In the genomic region with DNA sequence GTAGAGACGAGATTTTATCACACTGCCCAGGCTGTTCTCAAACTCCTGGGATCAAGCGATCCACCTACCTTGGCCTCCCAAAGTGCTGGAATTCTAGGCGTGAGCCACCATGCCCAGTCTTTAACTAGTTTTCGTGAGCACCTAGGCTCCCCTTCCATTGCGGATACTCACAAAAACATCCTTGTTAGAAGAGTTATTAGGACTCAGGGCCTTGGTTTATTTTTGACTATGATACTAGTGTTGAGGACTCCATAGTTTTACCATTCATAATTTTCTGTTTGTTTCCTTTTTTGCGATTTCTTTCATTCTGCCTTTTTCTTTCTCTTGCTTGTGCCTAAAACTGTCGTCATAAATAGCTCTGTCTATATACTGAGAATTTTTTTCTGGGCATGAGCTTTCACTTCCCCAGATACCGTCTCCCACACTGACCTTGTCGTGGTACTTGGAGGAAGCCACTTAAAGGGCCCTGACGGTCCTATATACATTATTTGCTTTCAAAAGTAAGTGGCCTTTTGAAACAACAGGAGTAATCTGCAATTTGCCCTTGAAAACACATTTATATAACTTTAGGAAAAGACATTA, we compare ENCODE assay signal across 11 cellular contexts. TPM values are rescaled to one million over a fixed set of nuclear protein-coding genes. Genes with fewer than 3 reads are reported as not detected.
DNase-seq lines count a peak whose midpoint lies in the region; ATAC-seq, FAIRE-seq and TF ChIP-seq lines count a peak whose summit lies in the region.
"Had no signal": no experiment of that assay in that cellular context is flagged by ENCODE, and none has a peak within 500 bp of the region (broad histone marks: within the 10 kb centered on the region; RNA-seq: fewer than 3 reads in every experiment).

No MANE protein-coding gene starts in this region.

- H3K27ac ChIP-seq in astrocyte (ENCODE audit: low read depth, low read length): no peak overlapping the region
- no peak overlapping the region for H3K27ac ChIP-seq in WERI-Rb-1
- H3K27ac ChIP-seq: SJSA1 had no signal

- no peaks in the 10 kb centered on the region for H3K9me3 Mint-ChIP-seq in astrocyte (ENCODE audit: unreplicated experiment)

- H3K27me3 ChIP-seq in astrocyte (ENCODE audit: insufficient read depth, low read length) (no peaks in the 10 kb centered on the region), WERI-Rb-1 (ENCODE audit: insufficient read depth, low read depth, severe bottlenecking) (no peaks in the 10 kb centered on the region)
- H3K27me3 ChIP-seq: SJSA1 had no signal

- H3K9ac ChIP-seq in astrocyte (ENCODE audit: low read length): peak overlapping the region; percentile 13

- ATAC-seq in GM19467 (IDR thresholded peaks at IDR 0.05; ENCODE audit: unreplicated experiment) (peak; percentile 93), HG03159 (IDR thresholded peaks at IDR 0.05; ENCODE audit: unreplicated experiment) (peak; percentile 94)

- peaks cover 44% of the 10 kb centered on the region for H4K20me1 ChIP-seq in astrocyte (ENCODE audit: insufficient read depth, low read length)

- peak overlapping the region; percentile 55 for H3K27ac Mint-ChIP-seq in astrocyte (ENCODE audit: unreplicated experiment)

- H3K4me1 Mint-ChIP-seq in astrocyte (ENCODE audit: low read depth, unreplicated experiment): peaks cover 49% of the 10 kb centered on the region

- H3K4me2 ChIP-seq in astrocyte (ENCODE audit: low read length): peak overlapping the region; percentile 14

- TF ChIP-seq CTCF in GM12865 (IDR thresholded peaks at IDR 0.05; ENCODE audit: insufficient read depth, low read depth, low read length, missing control alignments) (no peak), astrocyte (IDR thresholded peaks at IDR 0.05; ENCODE audit: insufficient read depth, low read depth, low read length) (no peak), WERI-Rb-1 (IDR thresholded peaks at IDR 0.05; ENCODE audit: low read depth, low read length) (no peak)

- no peak for FAIRE-seq in astrocyte (lab: Jason Lieb, UNC)

- H3K36me3 ChIP-seq in astrocyte (ENCODE audit: insufficient read depth, low read length) (peaks cover 2% of the 10 kb centered on the region), WERI-Rb-1 (peaks cover 3% of the 10 kb centered on the region)

- no peak overlapping the region for H2AFZ ChIP-seq in astrocyte (ENCODE audit: low read depth, low read length)

- H3K4me1 ChIP-seq in astrocyte (ENCODE audit: insufficient read depth, low read length): peaks cover 32% of the 10 kb centered on the region

- H3K4me3 ChIP-seq in GM12865 (ENCODE audit: low read depth, low read length) (no peak overlapping the region), astrocyte (ENCODE audit: insufficient read depth, low read depth, low read length) (no peak overlapping the region), WERI-Rb-1 (ENCODE audit: low read depth, low read length) (no peak overlapping the region)
- H3K4me3 ChIP-seq: SJSA1 had no signal

- peaks cover 100% of the 10 kb centered on the region for H3K79me2 ChIP-seq in astrocyte (ENCODE audit: insufficient read depth, low read length)

- DNase-seq in GM12865 (ENCODE audit: low read depth): peak; percentile 78
- no peak for DNase-seq in astrocyte (ENCODE audit: low read depth)
- no peak for DNase-seq in WERI-Rb-1
- DNase-seq in NAMALWA (ENCODE audit: low spot score): no peak
- no peak for DNase-seq in NCI-H1436 (lab: John Stamatoyannopoulos, UW)
- no peak for DNase-seq in COR-L47 (lab: John Stamatoyannopoulos, UW)
- DNase-seq: activated gamma-delta T cell, erythroblast had no signal

- peak overlapping the region; percentile 71 for H3K4me3 Mint-ChIP-seq in astrocyte (ENCODE audit: unreplicated experiment)

- H3K27me3 Mint-ChIP-seq in astrocyte (ENCODE audit: low read depth, unreplicated experiment): no peaks in the 10 kb centered on the region

- H3K9me3 ChIP-seq in astrocyte (ENCODE audit: insufficient read depth, low read depth, low read length) (no peaks in the 10 kb centered on the region), WERI-Rb-1 (ENCODE audit: severe bottlenecking) (no peaks in the 10 kb centered on the region)
- H3K9me3 ChIP-seq: SJSA1 had no signal

- peaks cover 14% of the 10 kb centered on the region for H3K36me3 Mint-ChIP-seq in astrocyte (ENCODE audit: low read depth, unreplicated experiment)

RNA-seq across cellular contexts. Expression of gene F2R, which starts 5.2 kb away (rescaled TPM):
- 285 and 331 TPM in 2 replicates for total RNA-seq in astrocyte
